In the genomic region with DNA sequence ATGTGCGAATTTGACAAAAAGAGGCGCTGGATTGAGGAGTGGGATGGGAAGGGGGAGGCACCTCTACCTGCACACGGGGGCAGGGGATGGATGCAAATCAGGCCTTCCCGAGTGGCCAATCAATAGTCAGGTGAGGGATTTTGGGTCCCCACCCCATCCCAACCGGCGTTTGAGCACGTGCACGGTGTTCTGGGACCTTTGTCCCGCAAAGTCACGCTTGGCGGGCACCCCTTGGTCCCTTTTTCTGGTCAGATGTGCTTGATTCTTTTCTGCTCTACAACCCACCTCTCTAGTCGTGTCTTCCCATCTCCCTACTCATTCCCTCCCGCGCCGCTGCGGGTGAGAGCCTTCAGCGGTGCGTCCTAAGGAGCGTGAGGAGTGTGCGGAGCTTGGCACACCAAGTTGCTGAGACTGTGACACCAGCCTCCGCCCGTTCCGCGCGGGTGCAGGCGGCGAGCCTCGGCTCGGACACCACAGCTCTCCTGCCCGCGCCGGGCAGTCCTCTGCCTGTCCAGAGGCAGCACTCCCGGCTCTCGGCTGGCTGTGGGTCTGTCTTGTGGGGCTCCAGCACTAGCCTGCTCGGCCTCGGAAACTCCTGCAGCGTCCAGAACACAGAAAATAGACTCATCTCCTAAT, we compare ENCODE assay signal across 10 cellular contexts. TPM values are rescaled to one million over a fixed set of nuclear protein-coding genes. Genes with fewer than 3 reads are reported as not detected.
DNase-seq lines count a peak whose midpoint lies in the region; ATAC-seq and TF ChIP-seq lines count a peak whose summit lies in the region.
"Had no signal": no experiment of that assay in that cellular context is flagged by ENCODE, and none has a peak within 500 bp of the region (broad histone marks: within the 10 kb centered on the region; RNA-seq: fewer than 3 reads in every experiment).

No MANE protein-coding gene starts in this region.

- TF ChIP-seq CTCF in AG10803 (conservative IDR thresholded peaks at IDR 0.05; ENCODE audit: low read length) (no peak), fibroblast of pulmonary artery (IDR thresholded peaks at IDR 0.05; ENCODE audit: low read length, missing control alignments) (no peak), neural cell (IDR thresholded peaks at IDR 0.05; ENCODE audit: poor library complexity, severe bottlenecking) (no peak), A673 (conservative IDR thresholded peaks at IDR 0.05; ENCODE audit: low read depth, low read length) (no peak)

- H3K9me3 ChIP-seq in neural cell (ENCODE audit: low read length) (no peaks in the 10 kb centered on the region), A673 (ENCODE audit: low read depth, low read length, poor library complexity, severe bottlenecking) (no peaks in the 10 kb centered on the region)

- no TSS peak for BruUV-seq in A673 (replicated peaks; lab: Mats Ljungman, UMichigan)

- no peak for TF ChIP-seq RAD21 in neural cell (conservative IDR thresholded peaks at IDR 0.05)

- DNase-seq in AG10803 (ENCODE audit: low read depth) = peak; percentile 0
- DNase-seq in NCI-H69 (lab: John Stamatoyannopoulos, UW) = peak; percentile 29
- DNase-seq in fibroblast of pulmonary artery (ENCODE audit: low read depth) = peak; percentile 59
- DNase-seq in A673 (ENCODE audit: low spot score) = no peak
- DNase-seq in kidney glomerular epithelial cell (lab: John Stamatoyannopoulos, UW) = no peak
- DNase-seq in AG08395 (ENCODE audit: low spot score) = no peak
- DNase-seq: stimulated activated CD4-positive, alpha-beta T cell treated with anti-CD3 and anti-CD28 coated beads, Interleukin-4, amount 100 ng/mL, for 4 hours had no signal

- no peak overlapping the region for H3K4me3 ChIP-seq in AG10803 (ENCODE audit: low read length)
- peak overlapping the region; percentile 58 for H3K4me3 ChIP-seq in fibroblast of pulmonary artery (replicated peaks; ENCODE audit: low read depth, low read length)
- peak overlapping the region; percentile 71 for H3K4me3 ChIP-seq in neural cell (ENCODE audit: low read length)
- no peak overlapping the region for H3K4me3 ChIP-seq in A673 (ENCODE audit: low read depth, low read length, poor library complexity, severe bottlenecking)

- H3K9ac ChIP-seq in neural cell (ENCODE audit: low read length) = peak overlapping the region; percentile 40

- no peak for TF ChIP-seq EP300 in neural cell (conservative IDR thresholded peaks at IDR 0.05; ENCODE audit: poor library complexity, severe bottlenecking)

- no peaks in the 10 kb centered on the region for H3K9me2 ChIP-seq in neural cell (ENCODE audit: insufficient read depth, low read length)

- H3K79me2 ChIP-seq in neural cell (replicated peaks; ENCODE audit: insufficient read depth, low read length) = no peaks in the 10 kb centered on the region

- POLR2A ChIA-PET in A673 (lab: Charles Lee; ENCODE audit: low non-redundant PET) = no interaction called here

- intact Hi-C loops in A673 (cut with micrococcal nuclease; ENCODE audit: unreplicated experiment) = no loop called here

- H3K36me3 ChIP-seq in neural cell (ENCODE audit: insufficient read depth, low read length) = no peaks in the 10 kb centered on the region
- H3K36me3 ChIP-seq in A673 (ENCODE audit: insufficient read depth, low read length, poor library complexity, severe bottlenecking) = no peaks in the 10 kb centered on the region

- H3F3A ChIP-seq in neural cell (ENCODE audit: insufficient read depth, low read length, poor library complexity, severe bottlenecking) = no peaks in the 10 kb centered on the region

- peaks cover 54% of the 10 kb centered on the region for H3K27me3 ChIP-seq in neural cell (ENCODE audit: insufficient read depth, low read depth, low read length)
- H3K27me3 ChIP-seq in A673 (replicated peaks; ENCODE audit: insufficient read depth, low read depth, low read length, poor library complexity) = peaks cover 74% of the 10 kb centered on the region

- no peak for ATAC-seq in GM21619 (IDR thresholded peaks at IDR 0.05; ENCODE audit: unreplicated experiment)

- CTCF ChIA-PET in A673 (lab: Charles Lee) = no interaction called here

- no peak overlapping the region for H2AFZ ChIP-seq in neural cell (ENCODE audit: low read depth, low read length)

- H4K20me1 ChIP-seq in neural cell (ENCODE audit: insufficient read depth) = no peaks in the 10 kb centered on the region

- peaks cover 8% of the 10 kb centered on the region for H3K4me1 ChIP-seq in A673 (ENCODE audit: insufficient read depth, low read length, poor library complexity, severe bottlenecking)

- H3K27ac ChIP-seq in neural cell (ENCODE audit: low read length) = no peak overlapping the region
- H3K27ac ChIP-seq in A673 (ENCODE audit: low read depth, low read length, poor library complexity, severe bottlenecking) = no peak overlapping the region

- H3K4me2 ChIP-seq in neural cell (ENCODE audit: low read length) = peak overlapping the region; percentile 58

TF ChIP-seq in neural cell, 6 proteins besides CTCF, POLR2A, EP300 and RAD21:
- TF ChIP-seq, protein P1, sequence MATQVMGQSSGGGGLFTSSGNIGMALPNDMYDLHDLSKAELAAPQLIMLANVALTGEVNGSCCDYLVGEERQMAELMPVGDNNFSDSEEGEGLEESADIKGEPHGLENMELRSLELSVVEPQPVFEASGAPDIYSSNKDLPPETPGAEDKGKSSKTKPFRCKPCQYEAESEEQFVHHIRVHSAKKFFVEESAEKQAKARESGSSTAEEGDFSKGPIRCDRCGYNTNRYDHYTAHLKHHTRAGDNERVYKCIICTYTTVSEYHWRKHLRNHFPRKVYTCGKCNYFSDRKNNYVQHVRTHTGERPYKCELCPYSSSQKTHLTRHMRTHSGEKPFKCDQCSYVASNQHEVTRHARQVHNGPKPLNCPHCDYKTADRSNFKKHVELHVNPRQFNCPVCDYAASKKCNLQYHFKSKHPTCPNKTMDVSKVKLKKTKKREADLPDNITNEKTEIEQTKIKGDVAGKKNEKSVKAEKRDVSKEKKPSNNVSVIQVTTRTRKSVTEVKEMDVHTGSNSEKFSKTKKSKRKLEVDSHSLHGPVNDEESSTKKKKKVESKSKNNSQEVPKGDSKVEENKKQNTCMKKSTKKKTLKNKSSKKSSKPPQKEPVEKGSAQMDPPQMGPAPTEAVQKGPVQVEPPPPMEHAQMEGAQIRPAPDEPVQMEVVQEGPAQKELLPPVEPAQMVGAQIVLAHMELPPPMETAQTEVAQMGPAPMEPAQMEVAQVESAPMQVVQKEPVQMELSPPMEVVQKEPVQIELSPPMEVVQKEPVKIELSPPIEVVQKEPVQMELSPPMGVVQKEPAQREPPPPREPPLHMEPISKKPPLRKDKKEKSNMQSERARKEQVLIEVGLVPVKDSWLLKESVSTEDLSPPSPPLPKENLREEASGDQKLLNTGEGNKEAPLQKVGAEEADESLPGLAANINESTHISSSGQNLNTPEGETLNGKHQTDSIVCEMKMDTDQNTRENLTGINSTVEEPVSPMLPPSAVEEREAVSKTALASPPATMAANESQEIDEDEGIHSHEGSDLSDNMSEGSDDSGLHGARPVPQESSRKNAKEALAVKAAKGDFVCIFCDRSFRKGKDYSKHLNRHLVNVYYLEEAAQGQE (IDR thresholded peaks at IDR 0.05; ENCODE audit: borderline replicate concordance) = no peak
- TF ChIP-seq POLR2AphosphoS5 (IDR thresholded peaks at IDR 0.05) = no peak
- no peak for TF ChIP-seq EZH2 (IDR thresholded peaks at IDR 0.05; ENCODE audit: borderline replicate concordance, insufficient read depth, low read length, poor library complexity, severe bottlenecking)
- TF ChIP-seq TAF1 (IDR thresholded peaks at IDR 0.05; ENCODE audit: low read depth) = no peak
- TF ChIP-seq SMC3 (conservative IDR thresholded peaks at IDR 0.05; ENCODE audit: poor library complexity) = no peak
- TF ChIP-seq MXI1 (conservative IDR thresholded peaks at IDR 0.05; ENCODE audit: poor library complexity, severe bottlenecking) = no peak

RNA-seq across cellular contexts. Expression of a gene that starts 0.5 kb away (rescaled TPM):
- polyA plus RNA-seq in neural cell = 0.12 and 1.4 TPM in 2 replicates
- polyA minus RNA-seq in neural cell = 0.35 TPM in 1 of 2 replicates, not detected in the other
- total RNA-seq in A673 (2021) = not detected in 2 replicates
- polyA plus RNA-seq: IgD-negative memory B cell had no signal

Comparison
In these comparisons a context has a peak if more than half of its experiments do, and no peak if none do; other contexts are left out.
1. DNase-seq: peak in AG10803 (single experiment), NCI-H69 (single experiment) and fibroblast of pulmonary artery (single experiment); none in A673 (single experiment), kidney glomerular epithelial cell (single experiment) and AG08395 (single experiment).
2. H3K4me3 ChIP-seq: peak in fibroblast of pulmonary artery (single experiment) and neural cell (single experiment); none in AG10803 (single experiment) and A673 (single experiment).